In genomic region chr6:33390173-33390572, GRCh38 we compare ENCODE assay signal across 15 cellular contexts. TPM values are rescaled to one million over a fixed set of nuclear protein-coding genes. Genes with fewer than 3 reads are reported as not detected.
A peak's percentile ranks its signal among the peaks of the same experiment; 100 is the strongest.
DNase-seq lines count a peak whose midpoint lies in the region; ATAC-seq and TF ChIP-seq lines count a peak whose summit lies in the region.
"Had no signal": no experiment of that assay in that cellular context is flagged by ENCODE, and none has a peak within 500 bp of the region (broad histone marks: within the 10 kb centered on the region; RNA-seq: fewer than 3 reads in every experiment).

No MANE protein-coding gene starts in this region.

- H3K4me1 Mint-ChIP-seq in CD4-positive, CD25-positive, alpha-beta regulatory T cell = peaks cover 6 to 38% (median 21%) of the 10 kb centered on the region in 4 donors
- H3K4me1 Mint-ChIP-seq in HFFc6 (ENCODE audit: low read depth) (peaks cover 39% of the 10 kb centered on the region), nephron (peaks cover 24% of the 10 kb centered on the region)
- peaks cover 37% of the 10 kb centered on the region for H3K4me1 Mint-ChIP-seq in activated naive CD8-positive, alpha-beta T cell treated with anti-CD3 and anti-CD28 coated beads, Interleukin-2, amount 50 U/mL, for 24 hours

- peak overlapping the region; percentile 94 to 99 (median 97) for H3K27ac Mint-ChIP-seq in CD4-positive, CD25-positive, alpha-beta regulatory T cell
- H3K27ac Mint-ChIP-seq in HFFc6 (peak overlapping the region; percentile 94), nephron (peak overlapping the region in 2 of 3 experiments; percentile 40 to 96)
- H3K27ac Mint-ChIP-seq in activated naive CD8-positive, alpha-beta T cell treated with anti-CD3 and anti-CD28 coated beads, Interleukin-2, amount 50 U/mL, for 24 hours = peak overlapping the region; percentile 95

- no peaks in the 10 kb centered on the region for H3K27me3 ChIP-seq in CD4-positive, CD25-positive, alpha-beta regulatory T cell (ENCODE audit: control insufficient read depth, insufficient read depth, low read length)
- H3K27me3 ChIP-seq: brain microvascular endothelial cell had no signal

- peaks cover 23% of the 10 kb centered on the region for H3K4me1 ChIP-seq in CD4-positive, CD25-positive, alpha-beta regulatory T cell (ENCODE audit: control insufficient read depth, insufficient read depth, low read length, poor library complexity, severe bottlenecking)

- H3K9me3 ChIP-seq in CD4-positive, CD25-positive, alpha-beta regulatory T cell (ENCODE audit: control insufficient read depth in 2 of 2, low read length in 2 of 2) = no peaks in the 10 kb centered on the region
- H3K9me3 ChIP-seq: HAP-1 had no signal

- no peak for TF ChIP-seq CTCF in HFFc6 (IDR thresholded peaks at IDR 0.05)
- TF ChIP-seq CTCF in nephron (IDR thresholded peaks at IDR 0.05; ENCODE audit: unreplicated experiment in 3 of 3) = no peak

- no peak overlapping the region for H3K4me3 Mint-ChIP-seq in CD4-positive, CD25-positive, alpha-beta regulatory T cell
- H3K4me3 Mint-ChIP-seq in HFFc6 (no peak overlapping the region), nephron (no peak overlapping the region)
- no peak overlapping the region for H3K4me3 Mint-ChIP-seq in activated naive CD8-positive, alpha-beta T cell treated with anti-CD3 and anti-CD28 coated beads, Interleukin-2, amount 50 U/mL, for 24 hours

- no peak for DNase-seq in CD4-positive, CD25-positive, alpha-beta regulatory T cell
- DNase-seq in HFFc6 (no peak), retina (no peak), NCI-H774 (lab: John Stamatoyannopoulos, UW) (no peak), iPS-NIHi11 (ENCODE audit: low spot score) (no peak)
- no peak for DNase-seq in activated naive CD8-positive, alpha-beta T cell treated with anti-CD3 and anti-CD28 coated beads, Interleukin-2, amount 50 U/mL, for 24 hours
- DNase-seq: brain microvascular endothelial cell; effector memory CD4-positive, alpha-beta T cell; foreskin fibroblast; KBM-7; NCI-H1417; NCI-H446 treated with DMSO at 0.1 percent for 48 hours had no signal

- no peaks in the 10 kb centered on the region for H3K9me3 Mint-ChIP-seq in CD4-positive, CD25-positive, alpha-beta regulatory T cell
- H3K9me3 Mint-ChIP-seq in HFFc6 (no peaks in the 10 kb centered on the region), nephron (no peaks in the 10 kb centered on the region)
- H3K9me3 Mint-ChIP-seq in activated naive CD8-positive, alpha-beta T cell treated with anti-CD3 and anti-CD28 coated beads, Interleukin-2, amount 50 U/mL, for 24 hours = no peaks in the 10 kb centered on the region

- no peak for ATAC-seq in CD4-positive, CD25-positive, alpha-beta regulatory T cell (ENCODE audit: low read depth in 2 of 2)
- no peak for ATAC-seq in activated naive CD8-positive, alpha-beta T cell treated with anti-CD3 and anti-CD28 coated beads, Interleukin-2, amount 50 U/mL, for 24 hours
- no peak for ATAC-seq in GM19328 (IDR thresholded peaks at IDR 0.05; ENCODE audit: unreplicated experiment)

- no peaks in the 10 kb centered on the region for H3K36me3 ChIP-seq in CD4-positive, CD25-positive, alpha-beta regulatory T cell (ENCODE audit: control insufficient read depth, insufficient read depth, low read length)
- H3K36me3 ChIP-seq: brain microvascular endothelial cell had no signal

- H3K4me3 ChIP-seq in CD4-positive, CD25-positive, alpha-beta regulatory T cell (ENCODE audit: low read depth, low read length) = no peak overlapping the region

- H3K36me3 Mint-ChIP-seq in CD4-positive, CD25-positive, alpha-beta regulatory T cell = no peaks in the 10 kb centered on the region
- peaks cover 5% of the 10 kb centered on the region; the same call in 1 of the 2 replicates for H3K36me3 Mint-ChIP-seq in HFFc6 (ENCODE audit: low read depth)
- peaks cover 22% of the 10 kb centered on the region for H3K36me3 Mint-ChIP-seq in activated naive CD8-positive, alpha-beta T cell treated with anti-CD3 and anti-CD28 coated beads, Interleukin-2, amount 50 U/mL, for 24 hours (ENCODE audit: low read depth)
- H3K36me3 Mint-ChIP-seq in nephron (ENCODE audit: low read depth) = peaks cover under 1% of the 10 kb centered on the region

- peak overlapping the region; percentile 92 for H3K27ac ChIP-seq in CD4-positive, CD25-positive, alpha-beta regulatory T cell (ENCODE audit: insufficient read depth, low read length, poor library complexity, severe bottlenecking)

- no peaks in the 10 kb centered on the region for H3K27me3 Mint-ChIP-seq in CD4-positive, CD25-positive, alpha-beta regulatory T cell
- peaks cover 4% of the 10 kb centered on the region for H3K27me3 Mint-ChIP-seq in HFFc6 (ENCODE audit: insufficient read depth)
- H3K27me3 Mint-ChIP-seq in activated naive CD8-positive, alpha-beta T cell treated with anti-CD3 and anti-CD28 coated beads, Interleukin-2, amount 50 U/mL, for 24 hours = no peaks in the 10 kb centered on the region
- H3K27me3 Mint-ChIP-seq in nephron (ENCODE audit: low read depth) = no peaks in the 10 kb centered on the region

RNA-seq across cellular contexts. Expression of gene KIFC1, which starts 1.4 kb away (rescaled TPM):
- 8.7 TPM for total RNA-seq in CD4-positive, CD25-positive, alpha-beta regulatory T cell
- 1 to 10 TPM in 3 of 4 donors, under 1 TPM in 1; 0.41 to 3.9 (median 1.3) TPM for polyA plus RNA-seq in CD4-positive, CD25-positive, alpha-beta regulatory T cell
- 10 to 100 TPM; 20.6 to 43.5 (median 38.6) TPM for total RNA-seq in HFFc6 (2021; fragmentation: NEBNext Ultra II Directional; extraction: Animal tissue kit (Norgen Biotek cat#: 25700))

RNA-seq across cellular contexts. Expression of gene PHF1, which starts 20.6 kb away (rescaled TPM):
- total RNA-seq in CD4-positive, CD25-positive, alpha-beta regulatory T cell = 403 TPM
- polyA plus RNA-seq in CD4-positive, CD25-positive, alpha-beta regulatory T cell = 10 to 100 TPM; 41.5 to 72.2 (median 64.1) TPM
- total RNA-seq in HFFc6 (2021; fragmentation: NEBNext Ultra II Directional; extraction: Animal tissue kit (Norgen Biotek cat#: 25700)) = 10 to 100 TPM; 43.2 to 52.8 (median 51.4) TPM

RNA-seq across cellular contexts. Expression of gene CUTA, which starts 27.7 kb away (rescaled TPM):
- 202 TPM for total RNA-seq in CD4-positive, CD25-positive, alpha-beta regulatory T cell
- polyA plus RNA-seq in CD4-positive, CD25-positive, alpha-beta regulatory T cell = 100 to 1,000 TPM; 435 to 529 (median 489) TPM
- 100 to 1,000 TPM; 464 to 546 (median 536) TPM for total RNA-seq in HFFc6 (2021; fragmentation: NEBNext Ultra II Directional; extraction: Animal tissue kit (Norgen Biotek cat#: 25700))

RNA-seq across cellular contexts. Expression of gene SYNGAP1, which starts 29.7 kb away (rescaled TPM):
- 81.4 TPM for total RNA-seq in CD4-positive, CD25-positive, alpha-beta regulatory T cell
- polyA plus RNA-seq in CD4-positive, CD25-positive, alpha-beta regulatory T cell = under 1 TPM; 0.48 to 0.82 (median 0.63) TPM
- total RNA-seq in HFFc6 (2021; fragmentation: NEBNext Ultra II Directional; extraction: Animal tissue kit (Norgen Biotek cat#: 25700)) = 10 to 100 TPM; 10.5 to 15.0 (median 13.3) TPM
